ENCODE assay signal across 22 cellular contexts in the genomic region with DNA sequence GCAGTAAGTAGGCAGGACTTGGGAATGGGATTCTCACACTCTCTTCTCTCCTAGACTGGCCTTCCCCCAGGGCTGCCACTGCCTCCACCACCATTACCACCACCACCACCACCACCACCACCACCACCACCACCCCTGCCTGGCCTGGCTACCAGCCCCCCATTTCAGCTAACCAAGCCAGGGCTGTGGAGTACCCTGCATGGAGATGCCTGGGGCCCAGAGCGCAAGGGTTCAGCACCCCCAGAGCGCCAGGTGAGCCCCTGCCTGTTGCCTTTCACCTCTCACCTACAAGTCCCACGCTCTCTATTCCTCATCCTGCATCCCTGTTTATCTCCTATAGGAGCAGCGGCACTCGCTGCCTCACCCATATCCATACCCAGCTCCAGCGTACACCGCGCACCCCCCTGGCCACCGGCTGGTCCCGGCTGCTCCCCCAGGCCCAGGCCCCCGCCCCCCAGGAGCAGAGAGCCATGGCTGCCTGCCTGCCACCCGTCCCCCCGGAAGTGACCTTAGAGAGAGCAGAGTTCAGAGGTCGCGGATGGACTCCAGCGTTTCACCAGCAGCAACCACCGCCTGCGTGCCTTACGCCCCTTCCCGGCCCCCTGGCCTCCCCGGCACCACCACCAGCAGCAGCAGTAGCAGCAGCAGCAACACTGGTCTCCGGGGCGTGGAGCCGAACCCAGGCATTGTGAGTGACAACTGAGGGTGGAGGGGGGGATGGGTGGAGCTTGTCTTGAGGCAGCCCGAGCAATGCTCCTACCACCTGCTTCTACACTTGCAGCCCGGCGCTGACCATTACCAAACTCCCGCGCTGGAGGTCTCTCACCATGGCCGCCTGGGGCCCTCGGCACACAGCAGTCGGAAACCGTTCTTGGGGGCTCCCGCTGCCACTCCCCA. TPM values are rescaled to one million over a fixed set of nuclear protein-coding genes. Genes with fewer than 3 reads are reported as not detected.
DNase-seq lines count a peak whose midpoint lies in the region; TF ChIP-seq lines count a peak whose summit lies in the region.
"Had no signal": no experiment of that assay in that cellular context is flagged by ENCODE, and none has a peak within 500 bp of the region (broad histone marks: within the 10 kb centered on the region; RNA-seq: fewer than 3 reads in every experiment).

No MANE protein-coding gene starts in this region.

- no peaks in the 10 kb centered on the region for H3K9me3 Mint-ChIP-seq in brain
- no peaks in the 10 kb centered on the region for H3K9me3 Mint-ChIP-seq in nephron progenitor cell
- H3K9me3 Mint-ChIP-seq: CD4-positive, alpha-beta memory T cell; HFFc6; mesothelial cell of epicardium had no signal

- CTCF ChIA-PET in RWPE1 (lab: Yijun Ruan, JAX) = no interaction called here

- H3K27me3 Mint-ChIP-seq in brain (peaks cover 3% of the 10 kb centered on the region), nephron progenitor cell (ENCODE audit: low read depth, poor library complexity) (peaks cover 6% of the 10 kb centered on the region)

- peak; percentile 40 for DNase-seq in activated CD4-positive, alpha-beta T cell treated with anti-CD3 and anti-CD28 coated beads for 1 hour
- no peak for DNase-seq in activated CD4-positive, alpha-beta T cell treated with anti-CD3 and anti-CD28 coated beads, Interleukin-2, amount 50 U/mL, for 48 hours
- DNase-seq in RWPE1 (ENCODE audit: low spot score) (no peak), nephron progenitor cell (no peak), colonic mucosa (no peak), COLO829 (ENCODE audit: low spot score) (no peak), foreskin fibroblast (no peak)
- DNase-seq: 8988T, amygdala, erythroblast, glutamatergic neuron, HFFc6, Kasumi-1, NCI-H1417 treated with DMSO at 0.1 percent for 48 hours, NCI-H345, SIG-M5, T-helper 9 cell had no signal

- peak overlapping the region in 1 of 5 experiments; percentile 63 for H3K27ac Mint-ChIP-seq in brain
- H3K27ac Mint-ChIP-seq in nephron progenitor cell = no peak overlapping the region
- H3K27ac Mint-ChIP-seq: mesothelial cell of epicardium had no signal

- H3K36me3 ChIP-seq in colonic mucosa = peaks cover 18% of the 10 kb centered on the region

- intact Hi-C loops in colonic mucosa (cut with DNase I) = no loop called here

- POLR2A ChIA-PET in RWPE1 (lab: Yijun Ruan, JAX; ENCODE audit: low non-redundant PET) = no interaction called here

- H3K27me3 ChIP-seq in colonic mucosa = no peaks in the 10 kb centered on the region
- H3K27me3 ChIP-seq: suprapubic skin had no signal

- H3K4me1 Mint-ChIP-seq in brain (peaks cover 28% of the 10 kb centered on the region), nephron progenitor cell (peaks cover 43% of the 10 kb centered on the region)

- TF ChIP-seq CTCF in RWPE1 (conservative IDR thresholded peaks at IDR 0.05; ENCODE audit: low read depth) (no peak), brain (conservative IDR thresholded peaks at IDR 0.05) (no peak), nephron progenitor cell (IDR thresholded peaks at IDR 0.05) (no peak), colonic mucosa (IDR thresholded peaks at IDR 0.05) (no peak), foreskin fibroblast (IDR thresholded peaks at IDR 0.05; ENCODE audit: low read depth, low read length) (no peak)

- no peaks in the 10 kb centered on the region for H3K9me3 ChIP-seq in colonic mucosa
- H3K9me3 ChIP-seq: suprapubic skin had no signal

- peaks cover 33% of the 10 kb centered on the region for H3K36me3 Mint-ChIP-seq in brain
- H3K36me3 Mint-ChIP-seq in nephron progenitor cell (ENCODE audit: low read depth) = peaks cover 29% of the 10 kb centered on the region

- no peak overlapping the region for H3K4me3 ChIP-seq in colonic mucosa
- H3K4me3 ChIP-seq in foreskin fibroblast (ENCODE audit: low read depth in 1 of 2, low read length in 2 of 2) = no peak overlapping the region
- H3K4me3 ChIP-seq: suprapubic skin had no signal

- peaks cover 7% of the 10 kb centered on the region for H3K4me1 ChIP-seq in colonic mucosa

- H3K4me3 Mint-ChIP-seq in brain (peak overlapping the region in 4 of 5 experiments; percentile 57 to 62 (median 58)), nephron progenitor cell (peak overlapping the region; percentile 38)
- H3K4me3 Mint-ChIP-seq: HFFc6, mesothelial cell of epicardium had no signal

- H3K9ac ChIP-seq in colonic mucosa (ENCODE audit: low read depth in 2 of 2, low read length in 2 of 2) = no peak overlapping the region
- H3K9ac ChIP-seq: parathyroid adenoma had no signal

- peak overlapping the region; percentile 94 for H3K27ac ChIP-seq in RWPE1
- no peak overlapping the region for H3K27ac ChIP-seq in colonic mucosa
- H3K27ac ChIP-seq: parathyroid adenoma, suprapubic skin had no signal

RNA-seq across cellular contexts. Expression of gene TMEM88, which starts 7.9 kb away (rescaled TPM):
- 9.8 TPM for polyA plus RNA-seq in brain (ENCODE audit: insufficient read depth, low read depth, low replicate concordance)
- 1 to 10 TPM; 2.5 to 2.7 TPM for total RNA-seq in colonic mucosa
- polyA plus RNA-seq: CD4-positive, alpha-beta memory T cell had no signal

RNA-seq across cellular contexts. Expression of gene NAA38, which starts 10.3 kb away (rescaled TPM):
- 262 TPM for polyA plus RNA-seq in brain (ENCODE audit: insufficient read depth, low read depth, low replicate concordance)
- total RNA-seq in colonic mucosa = 100 to 1,000 TPM in 1 of 2 donors, 10 to 100 TPM in 1; 59.5 to 133 TPM

RNA-seq across cellular contexts. Expression of gene CYB5D1, which starts 10.8 kb away (rescaled TPM):
- polyA plus RNA-seq in brain (ENCODE audit: insufficient read depth, low read depth, low replicate concordance) = 11.5 TPM
- total RNA-seq in colonic mucosa = 10 to 100 TPM in 1 of 2 donors, 1 to 10 TPM in 1; 9.4 to 18.2 TPM

RNA-seq across cellular contexts. Expression of gene KDM6B, which starts 13.0 kb away (rescaled TPM):
- polyA plus RNA-seq in brain (ENCODE audit: insufficient read depth, low read depth, low replicate concordance) = 31.8 TPM
- 10 to 100 TPM; 32.7 to 42.6 TPM for total RNA-seq in colonic mucosa

RNA-seq across cellular contexts. Expression of gene CHD3, which starts 41.6 kb away (rescaled TPM):
- polyA plus RNA-seq in brain (ENCODE audit: insufficient read depth, low read depth, low replicate concordance) = 76.2 TPM
- total RNA-seq in colonic mucosa = 100 to 1,000 TPM in 1 of 2 donors, 10 to 100 TPM in 1; 56.3 to 108 TPM
